20 cellular contexts compared by ENCODE assay signal in genomic region chr10:1402821-1403507, GRCh38.
A peak's percentile ranks its signal among the peaks of the same experiment; 100 is the strongest.
DNase-seq lines count a peak whose midpoint lies in the region; ATAC-seq and TF ChIP-seq lines count a peak whose summit lies in the region.
"Had no signal": no experiment of that assay in that cellular context is flagged by ENCODE, and none has a peak within 500 bp of the region (broad histone marks: within the 10 kb centered on the region; RNA-seq: fewer than 3 reads in every experiment).

No MANE protein-coding gene starts in this region.

- intact Hi-C loops in A673 (cut with micrococcal nuclease; ENCODE audit: unreplicated experiment), result no loop called here

- no peak overlapping the region for H3K4me3 Mint-ChIP-seq in activated CD8-positive, alpha-beta memory T cell treated with anti-CD3 and anti-CD28 coated beads, Interleukin-2, amount 10 ng/mL, durations not matched to agents 7 days and 5 days
- H3K4me3 Mint-ChIP-seq in type B pancreatic cell, result no peak overlapping the region
- H3K4me3 Mint-ChIP-seq: CD8-positive, alpha-beta memory T cell; GM23338 had no signal

- CTCF ChIA-PET in activated CD8-positive, alpha-beta memory T cell treated with anti-CD3 and anti-CD28 coated beads, Interleukin-2, amount 10 ng/mL, durations not matched to agents 7 days and 5 days (lab: Charles Lee), result no interaction called here
- CTCF ChIA-PET in A673 (lab: Charles Lee), result no interaction called here

- H3K27ac ChIP-seq in A673 (ENCODE audit: low read depth, low read length, poor library complexity, severe bottlenecking), result no peak overlapping the region
- H3K27ac ChIP-seq: C4-2B, KMS-11, Peyer's patch had no signal

- H3K4me1 ChIP-seq in A673 (ENCODE audit: insufficient read depth, low read length, poor library complexity, severe bottlenecking), result no peaks in the 10 kb centered on the region
- H3K4me1 ChIP-seq: Peyer's patch had no signal

- POLR2A ChIA-PET in A673 (lab: Charles Lee; ENCODE audit: low non-redundant PET), result no interaction called here

- DNase-seq in activated CD8-positive, alpha-beta memory T cell treated with anti-CD3 and anti-CD28 coated beads, Interleukin-2, amount 10 ng/mL, durations not matched to agents 7 days and 5 days, result peak; percentile 27
- DNase-seq in activated CD8-positive, alpha-beta memory T cell treated with anti-CD3 and anti-CD28 coated beads, Interleukin-2, amount 50 U/mL, for 48 hours, result no peak
- DNase-seq in ecto neural progenitor cell (ENCODE audit: low spot score) (peak; percentile 10), mesenteric fat pad (ENCODE audit: low spot score) (peak; percentile 86), type B pancreatic cell (ENCODE audit: extremely low spot score, unreplicated experiment) (no peak), NCI-H2029 treated with DMSO at 0.1 percent for 48 hours (lab: John Stamatoyannopoulos, UW) (no peak), NCI-H748 treated with DMSO at 0.1 percent for 48 hours (lab: John Stamatoyannopoulos, UW) (no peak), A673 (ENCODE audit: low spot score) (no peak)
- DNase-seq: Calu3; CD8-positive, alpha-beta memory T cell; GDM1; IMR-90; NCI-H1092 treated with DMSO at 0.1 percent for 48 hours; NCI-H1436 treated with DMSO at 0.1 percent for 48 hours; NCI-H1930; NCI-H345 had no signal

- no peaks in the 10 kb centered on the region for H3K27me3 Mint-ChIP-seq in activated CD8-positive, alpha-beta memory T cell treated with anti-CD3 and anti-CD28 coated beads, Interleukin-2, amount 10 ng/mL, durations not matched to agents 7 days and 5 days
- peaks cover 20% of the 10 kb centered on the region for H3K27me3 Mint-ChIP-seq in type B pancreatic cell

- H3K36me3 ChIP-seq in A673 (ENCODE audit: insufficient read depth, low read length, poor library complexity, severe bottlenecking), result no peaks in the 10 kb centered on the region
- H3K36me3 ChIP-seq: Peyer's patch had no signal

- H3K27ac Mint-ChIP-seq in activated CD8-positive, alpha-beta memory T cell treated with anti-CD3 and anti-CD28 coated beads, Interleukin-2, amount 10 ng/mL, durations not matched to agents 7 days and 5 days, result no peak overlapping the region
- peak overlapping the region; percentile 41 for H3K27ac Mint-ChIP-seq in type B pancreatic cell
- H3K27ac Mint-ChIP-seq: CD8-positive, alpha-beta memory T cell; GM23338 had no signal

- peaks cover 78% of the 10 kb centered on the region for H3K27me3 ChIP-seq in A673 (replicated peaks; ENCODE audit: insufficient read depth, low read depth, low read length, poor library complexity)
- H3K27me3 ChIP-seq: Peyer's patch had no signal

- TF ChIP-seq CTCF in type B pancreatic cell (conservative IDR thresholded peaks at IDR 0.05) (no peak), A673 (conservative IDR thresholded peaks at IDR 0.05; ENCODE audit: low read depth, low read length) (no peak)

- H3K9me3 Mint-ChIP-seq in activated CD8-positive, alpha-beta memory T cell treated with anti-CD3 and anti-CD28 coated beads, Interleukin-2, amount 10 ng/mL, durations not matched to agents 7 days and 5 days (ENCODE audit: low read depth), result no peaks in the 10 kb centered on the region
- H3K9me3 Mint-ChIP-seq in type B pancreatic cell, result no peaks in the 10 kb centered on the region
- H3K9me3 Mint-ChIP-seq: CD8-positive, alpha-beta memory T cell; GM23338 had no signal

- no TSS peak for BruUV-seq in A673 (replicated peaks; lab: Mats Ljungman, UMichigan)

- H3K36me3 Mint-ChIP-seq in activated CD8-positive, alpha-beta memory T cell treated with anti-CD3 and anti-CD28 coated beads, Interleukin-2, amount 10 ng/mL, durations not matched to agents 7 days and 5 days, result no peaks in the 10 kb centered on the region
- H3K36me3 Mint-ChIP-seq in type B pancreatic cell, result peaks cover 4% of the 10 kb centered on the region
- H3K36me3 Mint-ChIP-seq: CD8-positive, alpha-beta memory T cell had no signal

- no peak overlapping the region for H3K4me3 ChIP-seq in A673 (ENCODE audit: low read depth, low read length, poor library complexity, severe bottlenecking)
- H3K4me3 ChIP-seq: GM23338, Peyer's patch had no signal

- H3K4me1 Mint-ChIP-seq in activated CD8-positive, alpha-beta memory T cell treated with anti-CD3 and anti-CD28 coated beads, Interleukin-2, amount 10 ng/mL, durations not matched to agents 7 days and 5 days, result no peaks in the 10 kb centered on the region
- H3K4me1 Mint-ChIP-seq in type B pancreatic cell (ENCODE audit: unreplicated experiment), result peaks cover 14% of the 10 kb centered on the region
- H3K4me1 Mint-ChIP-seq: CD8-positive, alpha-beta memory T cell had no signal

- ATAC-seq in activated CD8-positive, alpha-beta memory T cell treated with anti-CD3 and anti-CD28 coated beads, Interleukin-2, amount 10 ng/mL, durations not matched to agents 7 days and 5 days, result no peak

- H3K9me3 ChIP-seq in A673 (ENCODE audit: low read depth, low read length, poor library complexity, severe bottlenecking), result no peaks in the 10 kb centered on the region
- H3K9me3 ChIP-seq: Peyer's patch had no signal

Comparison
In these comparisons a context has a peak if more than half of its experiments do, and no peak if none do; other contexts are left out.
1. DNase-seq: peak in activated CD8-positive, alpha-beta memory T cell treated with anti-CD3 and anti-CD28 coated beads, Interleukin-2, amount 10 ng/mL, durations not matched to agents 7 days and 5 days (single experiment), ecto neural progenitor cell (single experiment) and mesenteric fat pad (single experiment); none in activated CD8-positive, alpha-beta memory T cell treated with anti-CD3 and anti-CD28 coated beads, Interleukin-2, amount 50 U/mL, for 48 hours (single experiment), type B pancreatic cell (single experiment), NCI-H2029 treated with DMSO at 0.1 percent for 48 hours (single experiment), NCI-H748 treated with DMSO at 0.1 percent for 48 hours (single experiment) and A673 (single experiment).